1 cellular context compared by ENCODE assay signal in the genomic region with DNA sequence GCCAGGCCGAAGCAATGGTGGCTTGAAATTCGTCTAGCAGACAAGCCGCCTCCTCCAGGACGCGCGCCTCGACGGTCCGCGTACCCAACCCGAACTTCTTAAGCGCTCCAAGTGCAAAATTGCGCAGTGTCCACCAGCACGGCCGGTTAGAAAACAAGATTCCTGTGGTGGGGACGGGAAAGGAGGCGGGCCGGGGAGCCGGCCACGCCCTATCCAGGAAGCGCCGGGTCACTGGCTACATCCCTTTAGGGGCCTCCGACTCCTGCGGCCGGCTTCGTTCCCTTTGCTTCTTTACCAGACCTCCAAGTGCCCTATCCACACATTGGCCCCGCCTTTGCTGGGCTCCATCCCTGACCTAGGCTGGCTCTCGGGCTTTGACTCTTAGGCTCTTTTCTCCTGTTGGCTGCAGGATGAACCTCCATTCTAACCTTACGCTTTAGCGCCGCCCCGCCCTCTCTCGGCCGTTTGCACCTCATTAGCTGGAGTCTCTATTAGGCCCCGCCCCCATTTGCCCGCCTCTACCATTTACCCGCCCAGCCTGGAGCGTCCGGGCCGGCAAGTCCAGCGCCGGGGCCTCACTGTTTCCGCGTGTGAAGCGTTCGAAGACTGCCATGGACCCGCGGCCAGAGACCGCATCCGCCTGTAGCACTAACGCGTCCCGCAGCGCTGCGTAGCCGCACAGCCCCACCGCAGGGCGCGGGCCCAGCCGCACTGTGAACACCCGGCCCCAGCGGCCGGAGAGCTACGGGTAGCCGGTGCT.
A peak's percentile ranks its signal among the peaks of the same experiment; 100 is the strongest.
TF ChIP-seq lines count a peak whose summit lies in the region.

No MANE protein-coding gene starts in this region.

TF ChIP-seq in WTC11, 78 proteins besides CTCF, POLR2A, EP300 and RAD21:
- TF ChIP-seq PRDM15 (CRISPR knock-in tag; IDR thresholded peaks at IDR 0.05) (peak; percentile 71; the same call in 1 of the 2 replicates), MAX (CRISPR knock-in tag; IDR thresholded peaks at IDR 0.05) (peak; percentile 70; the same call in 1 of the 2 replicates)
